1 cellular context compared by ENCODE assay signal in the genomic region with DNA sequence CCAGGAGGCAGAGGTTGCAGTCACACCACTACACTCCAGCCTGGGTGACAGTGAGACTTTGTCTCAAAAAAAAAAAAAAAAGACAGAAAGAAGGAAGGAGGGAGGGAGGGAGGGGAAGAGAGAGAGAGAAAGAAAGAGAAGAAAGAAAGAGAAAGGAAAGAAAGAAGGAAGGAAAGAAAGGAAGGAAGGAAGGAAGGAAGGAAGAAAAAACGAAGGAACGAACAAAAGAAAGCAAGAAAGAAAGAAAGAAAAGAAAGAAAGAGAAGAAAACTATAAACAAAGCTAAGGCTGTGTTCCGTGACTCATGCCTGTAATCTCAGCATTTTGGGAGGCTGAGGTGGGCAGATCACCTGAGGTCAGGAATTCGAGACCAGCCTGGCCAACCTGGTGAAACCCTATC.
A peak's percentile ranks its signal among the peaks of the same experiment; 100 is the strongest.
TF ChIP-seq lines count a peak whose summit lies in the region.

No MANE protein-coding gene starts in this region.

TF ChIP-seq in K562, 482 proteins besides CTCF, POLR2A, EP300 and RAD21:
- TF ChIP-seq, protein P1, sequence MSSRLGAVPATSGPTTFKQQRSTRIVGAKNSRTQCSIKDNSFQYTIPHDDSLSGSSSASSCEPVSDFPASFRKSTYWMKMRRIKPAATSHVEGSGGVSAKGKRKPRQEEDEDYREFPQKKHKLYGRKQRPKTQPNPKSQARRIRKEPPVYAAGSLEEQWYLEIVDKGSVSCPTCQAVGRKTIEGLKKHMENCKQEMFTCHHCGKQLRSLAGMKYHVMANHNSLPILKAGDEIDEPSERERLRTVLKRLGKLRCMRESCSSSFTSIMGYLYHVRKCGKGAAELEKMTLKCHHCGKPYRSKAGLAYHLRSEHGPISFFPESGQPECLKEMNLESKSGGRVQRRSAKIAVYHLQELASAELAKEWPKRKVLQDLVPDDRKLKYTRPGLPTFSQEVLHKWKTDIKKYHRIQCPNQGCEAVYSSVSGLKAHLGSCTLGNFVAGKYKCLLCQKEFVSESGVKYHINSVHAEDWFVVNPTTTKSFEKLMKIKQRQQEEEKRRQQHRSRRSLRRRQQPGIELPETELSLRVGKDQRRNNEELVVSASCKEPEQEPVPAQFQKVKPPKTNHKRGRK (tag; IDR thresholded peaks at IDR 0.05), result peak; percentile 76
